ENCODE assay signal across 17 cellular contexts in the genomic region with DNA sequence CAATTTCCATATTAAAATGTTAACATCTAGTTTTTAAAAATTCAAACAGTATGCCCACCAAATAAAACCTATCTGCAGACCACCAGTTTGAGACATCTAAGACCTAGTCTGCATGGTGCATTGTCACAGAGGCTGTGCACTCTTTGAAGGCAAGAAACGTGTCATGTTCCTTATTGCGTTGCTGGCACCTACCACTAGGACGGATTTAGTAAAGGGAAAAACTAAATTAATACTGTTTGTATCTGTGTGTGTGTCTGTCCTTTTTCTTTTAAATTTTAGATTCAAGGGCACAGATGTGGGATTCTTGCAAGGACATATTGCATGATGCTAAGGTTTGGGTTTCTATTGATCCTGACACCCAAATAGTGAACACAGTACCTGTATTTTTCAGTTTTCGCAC.
DNase-seq lines count a peak whose midpoint lies in the region; ATAC-seq, FAIRE-seq and TF ChIP-seq lines count a peak whose summit lies in the region.
"Had no signal": no experiment of that assay in that cellular context is flagged by ENCODE, and none has a peak within 500 bp of the region (broad histone marks: within the 10 kb centered on the region; RNA-seq: fewer than 3 reads in every experiment).

No MANE protein-coding gene starts in this region.

- TF ChIP-seq POLR2A in H1 (IDR thresholded peaks at IDR 0.05; ENCODE audit: control extremely low read depth in 1 of 2, low read depth in 2 of 2, low read length in 2 of 2) = no peak

- H2BK5ac ChIP-seq in H1 (ENCODE audit: low read depth, low read length) = no peak overlapping the region

- CTCF ChIA-PET in H1 (lab: Charles Lee; ENCODE audit: partially characterized antibody) = no interaction called here

- no peak overlapping the region for H3K27ac ChIP-seq in H1 (ENCODE audit: low read depth, low read length)
- H3K27ac ChIP-seq in small intestine (ENCODE audit: low read depth in 1 of 2, low read length in 1 of 2) = no peak overlapping the region
- H3K27ac ChIP-seq: A549, BLaER1, HL-60 had no signal

- no peaks in the 10 kb centered on the region for H4K20me1 ChIP-seq in H1 (replicated peaks in 1 of 2; ENCODE audit: control insufficient read depth in 1 of 2, insufficient read depth in 2 of 2, low read length in 2 of 2)
- H4K20me1 ChIP-seq: BLaER1 had no signal

- H3K36me3 ChIP-seq in H1 (ENCODE audit: control insufficient read depth in 2 of 4, insufficient read depth in 4 of 4, low read length in 3 of 4) (no peaks in the 10 kb centered on the region), small intestine (ENCODE audit: control insufficient read depth in 2 of 2, insufficient read depth in 2 of 2, low read length in 2 of 2) (no peaks in the 10 kb centered on the region)
- H3K36me3 ChIP-seq: BLaER1 had no signal

- POLR2A ChIA-PET in H1 (lab: Charles Lee; ENCODE audit: partially characterized antibody) = no interaction called here

- H3K23me2 ChIP-seq in H1 (ENCODE audit: low read depth, low read length) = peaks cover 1% of the 10 kb centered on the region; the same call in 1 of the 2 replicates

- H3K27me3 ChIP-seq in H1 (replicated peaks in 1 of 4; ENCODE audit: control insufficient read depth in 3 of 4, extremely low read depth in 1 of 4, insufficient read depth in 3 of 4, low read length in 3 of 4) (peaks cover 0 to 4% (median 3%) of the 10 kb centered on the region in 4 experiments; a peak in 3 of 7 replicates), small intestine (ENCODE audit: control insufficient read depth in 2 of 2, insufficient read depth in 2 of 2, low read length in 2 of 2) (no peaks in the 10 kb centered on the region)
- H3K27me3 ChIP-seq: BLaER1 had no signal

- H4K91ac ChIP-seq in H1 (replicated peaks; ENCODE audit: insufficient read length, low read length) = no peak overlapping the region

- ATAC-seq in esophagus mucosa = no peak
- ATAC-seq in HG02885 (IDR thresholded peaks at IDR 0.05; ENCODE audit: poor library complexity, unreplicated experiment) = no peak
- ATAC-seq: A549, GM12878 had no signal

- H3K36me3 Mint-ChIP-seq in mesothelial cell of epicardium = no peaks in the 10 kb centered on the region
- H3K36me3 Mint-ChIP-seq: CD8-positive, alpha-beta memory T cell had no signal

- DNase-seq in HT-29 (ENCODE audit: low spot score) (peak; percentile 2), H1 (ENCODE audit: low read depth in 1 of 2, low spot score in 2 of 2) (no peak), mesothelial cell of epicardium (ENCODE audit: low spot score in 2 of 2, unreplicated experiment in 2 of 2) (no peak), small intestine (no peak), NCI-H748 (lab: John Stamatoyannopoulos, UW; ENCODE audit: unreplicated experiment) (no peak)
- DNase-seq: AML-193; Caco-2; CD8-positive, alpha-beta memory T cell; H7; KBM-7 had no signal

- H3K27me3 Mint-ChIP-seq in mesothelial cell of epicardium (ENCODE audit: low read depth) = peaks cover 22% of the 10 kb centered on the region

- no peaks in the 10 kb centered on the region for H3K4me1 Mint-ChIP-seq in mesothelial cell of epicardium

- H3K14ac ChIP-seq in H1 (ENCODE audit: insufficient read length) = no peak overlapping the region

- H3K4me3 Mint-ChIP-seq in mesothelial cell of epicardium = no peak overlapping the region
- H3K4me3 Mint-ChIP-seq: CD8-positive, alpha-beta memory T cell had no signal

- H3K4me3 ChIP-seq in H1 (ENCODE audit: extremely low read depth in 1 of 4, insufficient read depth in 2 of 4, low read depth in 3 of 4, low read length in 4 of 4) = no peak overlapping the region
- H3K4me3 ChIP-seq in small intestine (ENCODE audit: low read depth in 1 of 2, low read length in 2 of 2) = no peak overlapping the region
- H3K4me3 ChIP-seq: A549, BLaER1, GM12878 had no signal

- FAIRE-seq in H1 (lab: Jason Lieb, UNC) (no peak), small intestine (lab: Jason Lieb, UNC) (no peak)
- FAIRE-seq: A549, GM12878, GM18507 had no signal

- no peak overlapping the region for H3K18ac ChIP-seq in H1 (ENCODE audit: extremely low read depth, low read length)

- H4K5ac ChIP-seq in H1 (ENCODE audit: insufficient read length, low read depth, low read length) = no peak overlapping the region

- H2AK5ac ChIP-seq in H1 (ENCODE audit: low read depth, low read length) = 0 out of 2 replicates have a peak overlapping the region, but pooled peaks have one; percentile 39

- TF ChIP-seq RAD21 in H1 (IDR thresholded peaks at IDR 0.05 in 1 of 2, conservative IDR thresholded peaks at IDR 0.05 in 1 of 2; ENCODE audit: low read depth in 2 of 2, low read length in 2 of 2) = no peak

- H3K9me3 ChIP-seq in H1 (ENCODE audit: insufficient read depth in 2 of 2, low read depth in 1 of 2, low read length in 1 of 2) (no peaks in the 10 kb centered on the region), small intestine (ENCODE audit: control insufficient read depth, low read depth) (no peaks in the 10 kb centered on the region)
- H3K9me3 ChIP-seq: Caco-2 had no signal

- H3K56ac ChIP-seq in H1 (replicated peaks; ENCODE audit: insufficient read length, low read depth, low read length) = no peak overlapping the region

- WGBS in H1 (ENCODE audit: extremely low coverage in 1 of 2, insufficient coverage in 1 of 2, insufficient read length in 1 of 2, insufficient replicate concordance in 2 of 2, low coverage in 1 of 2, low lambda C conversion rate in 2 of 2, missing lambda C conversion rate in 1 of 2), 2 experiments = 88% methylated on average over 4 of the region's 4 CpGs; no CpG with 5 or more reads in 1 of the 2 experiments
- WGBS in small intestine, 3 donors = 49 to 82% (median 54%) methylated on average over 4 of the region's 4 CpGs

- no peak overlapping the region for H2AFZ ChIP-seq in H1 (ENCODE audit: low read length)

- H2BK120ac ChIP-seq in H1 (replicated peaks; ENCODE audit: low read depth, low read length) = no peak overlapping the region

- peaks cover 5% of the 10 kb centered on the region for H3K9me3 Mint-ChIP-seq in mesothelial cell of epicardium

- no peak overlapping the region for H2BK15ac ChIP-seq in H1 (ENCODE audit: low read length)

- peaks cover 0 to under 1% of the 10 kb centered on the region in 2 experiments; a peak in 1 of 4 replicates for H3K79me2 ChIP-seq in H1 (ENCODE audit: control insufficient read depth in 1 of 2, insufficient read depth in 2 of 2, low read length in 2 of 2)

- no peak overlapping the region for H3K9ac ChIP-seq in H1 (replicated peaks in 1 of 4; ENCODE audit: extremely low read depth in 1 of 4, low read depth in 3 of 4, low read length in 3 of 4)
- H3K9ac ChIP-seq: BLaER1 had no signal

- TF ChIP-seq CTCF in H1 (IDR thresholded peaks at IDR 0.05; ENCODE audit: control extremely low read depth in 1 of 3, insufficient read depth in 1 of 3, low read depth in 1 of 3, low read length in 3 of 3) (no peak), mesothelial cell of epicardium (IDR thresholded peaks at IDR 0.05; ENCODE audit: unreplicated experiment) (peak; percentile 30)

- no peaks in the 10 kb centered on the region for H3K79me1 ChIP-seq in H1 (ENCODE audit: low read depth, low read length)

- H3K4ac ChIP-seq in H1 (replicated peaks; ENCODE audit: insufficient read length, low read depth, low read length) = no peak overlapping the region

- no peak for TF ChIP-seq EP300 in H1 (IDR thresholded peaks at IDR 0.05; ENCODE audit: borderline replicate concordance in 1 of 2, low read depth in 2 of 2, low read length in 2 of 2)

- no peak overlapping the region for H2BK12ac ChIP-seq in H1 (ENCODE audit: low read depth, low read length)

- H3K23ac ChIP-seq in H1 (ENCODE audit: insufficient read length) = no peak overlapping the region

- H2BK20ac ChIP-seq in H1 (ENCODE audit: low read length) = no peak overlapping the region

- H3K4me1 ChIP-seq in H1 (replicated peaks in 1 of 4; ENCODE audit: control insufficient read depth in 3 of 4, insufficient read depth in 4 of 4, low read length in 3 of 4) (no peaks in the 10 kb centered on the region; a peak in 1 of 7 replicates), small intestine (ENCODE audit: control insufficient read depth in 2 of 2, insufficient read depth in 1 of 2, low read depth in 1 of 2, low read length in 1 of 2) (no peaks in the 10 kb centered on the region)
- H3K4me1 ChIP-seq: A549, Caco-2 had no signal

- no peak overlapping the region for H3K27ac Mint-ChIP-seq in mesothelial cell of epicardium
- H3K27ac Mint-ChIP-seq: CD8-positive, alpha-beta memory T cell had no signal

- H3K4me2 ChIP-seq in H1 (ENCODE audit: insufficient read depth in 1 of 2, low read depth in 2 of 2, low read length in 2 of 2) = no peak overlapping the region
- H3K4me2 ChIP-seq: A549, BLaER1 had no signal

- H4K8ac ChIP-seq in H1 (ENCODE audit: extremely low read depth, insufficient read depth, low read length) = no peak overlapping the region
